ENCODE assay signal across 21 cellular contexts in genomic region chr14:67508973-67509372, GRCh38.
"Had no signal": no experiment of that assay in that cellular context is flagged by ENCODE, and none has a peak within 500 bp of the region (broad histone marks: within the 10 kb centered on the region; RNA-seq: fewer than 3 reads in every experiment).

No MANE protein-coding gene starts in this region.

- H3K4me1 ChIP-seq: prostate gland, uterus had no signal

- ATAC-seq: stimulated activated naive CD8-positive, alpha-beta T cell treated with anti-CD3 and anti-CD28 coated beads, Interleukin-15, amount 100 ng/mL, for 72 hours had no signal

- H3K9me3 Mint-ChIP-seq: activated B cell treated with CpG ODN at 0.5 μM for 24 hours; activated CD4-positive, alpha-beta memory T cell treated with anti-CD3 and anti-CD28 coated beads for 36 hours; activated naive CD4-positive, alpha-beta T cell treated with anti-CD3 and anti-CD28 coated beads for 36 hours; activated T-cell treated with anti-CD3 and anti-CD28 coated beads, Interleukin-2, amount 50 U/mL, for 24 hours; brain; mesothelial cell of epicardium; stimulated activated naive CD8-positive, alpha-beta T cell treated with anti-CD3 and anti-CD28 coated beads, Interleukin-15, amount 100 ng/mL, for 72 hours had no signal

- H3K27me3 ChIP-seq: colonic mucosa, right atrium auricular region, suprapubic skin, transverse colon, uterus had no signal

- H3K4me3 Mint-ChIP-seq: activated B cell treated with CpG ODN at 0.5 μM for 24 hours; activated CD4-positive, alpha-beta memory T cell treated with anti-CD3 and anti-CD28 coated beads for 36 hours; activated naive CD4-positive, alpha-beta T cell treated with anti-CD3 and anti-CD28 coated beads for 36 hours; activated T-cell treated with anti-CD3 and anti-CD28 coated beads, Interleukin-2, amount 50 U/mL, for 24 hours; mesothelial cell of epicardium; stimulated activated naive CD8-positive, alpha-beta T cell treated with anti-CD3 and anti-CD28 coated beads, Interleukin-15, amount 100 ng/mL, for 72 hours had no signal

- H3K36me3 Mint-ChIP-seq: activated CD4-positive, alpha-beta memory T cell treated with anti-CD3 and anti-CD28 coated beads for 36 hours; brain; mesothelial cell of epicardium had no signal

- H3K27ac Mint-ChIP-seq: activated B cell treated with CpG ODN at 0.5 μM for 24 hours; activated CD4-positive, alpha-beta memory T cell treated with anti-CD3 and anti-CD28 coated beads for 36 hours; activated naive CD4-positive, alpha-beta T cell treated with anti-CD3 and anti-CD28 coated beads for 36 hours; activated T-cell treated with anti-CD3 and anti-CD28 coated beads, Interleukin-2, amount 50 U/mL, for 24 hours; mesothelial cell of epicardium; stimulated activated naive CD8-positive, alpha-beta T cell treated with anti-CD3 and anti-CD28 coated beads, Interleukin-15, amount 100 ng/mL, for 72 hours had no signal

- DNase-seq: activated B cell treated with CpG ODN at 0.5 μM for 24 hours; activated CD4-positive, alpha-beta memory T cell treated with anti-CD3 and anti-CD28 coated beads for 36 hours; activated CD4-positive, alpha-beta T cell treated with anti-CD3 and anti-CD28 coated beads for 4 hours; activated naive CD4-positive, alpha-beta T cell treated with anti-CD3 and anti-CD28 coated beads for 36 hours; activated T-cell treated with anti-CD3 and anti-CD28 coated beads, Interleukin-2, amount 50 U/mL, for 24 hours; anterior cingulate cortex; caudate nucleus; colonic mucosa; erythroblast; head of caudate nucleus; stimulated activated CD4-positive, alpha-beta T cell treated with anti-CD3 and anti-CD28 coated beads, Interleukin-15, amount 100 ng/mL, for 24 hours; stimulated activated CD4-positive, alpha-beta T cell treated with anti-CD3 and anti-CD28 coated beads, Interleukin-2, amount 100 ng/mL, for 48 hours; stimulated activated naive CD8-positive, alpha-beta T cell treated with anti-CD3 and anti-CD28 coated beads, Interleukin-15, amount 100 ng/mL, for 72 hours; transverse colon; uterus had no signal

- H3K27ac ChIP-seq: colonic mucosa, prostate gland, right atrium auricular region, suprapubic skin, transverse colon, uterus had no signal

- H3K9me3 ChIP-seq: colonic mucosa, prostate gland, right atrium auricular region, suprapubic skin, transverse colon, uterus had no signal

- H3K27me3 Mint-ChIP-seq: activated B cell treated with CpG ODN at 0.5 μM for 24 hours; activated CD4-positive, alpha-beta memory T cell treated with anti-CD3 and anti-CD28 coated beads for 36 hours; activated T-cell treated with anti-CD3 and anti-CD28 coated beads, Interleukin-2, amount 50 U/mL, for 24 hours; stimulated activated naive CD8-positive, alpha-beta T cell treated with anti-CD3 and anti-CD28 coated beads, Interleukin-15, amount 100 ng/mL, for 72 hours had no signal

- H3K36me3 ChIP-seq: colonic mucosa, prostate gland, right atrium auricular region, suprapubic skin, transverse colon, uterus had no signal

- H3K4me3 ChIP-seq: colonic mucosa, prostate gland, right atrium auricular region, skin epidermis, suprapubic skin, transverse colon, uterus had no signal
